ENCODE assay signal across 25 cellular contexts in genomic region chr13:104034891-104035290, GRCh38.
DNase-seq lines count a peak whose midpoint lies in the region; ATAC-seq, FAIRE-seq and TF ChIP-seq lines count a peak whose summit lies in the region.
"Had no signal": no experiment of that assay in that cellular context is flagged by ENCODE, and none has a peak within 500 bp of the region (broad histone marks: within the 10 kb centered on the region; RNA-seq: fewer than 3 reads in every experiment).

No MANE protein-coding gene starts in this region.

- no peak for TF ChIP-seq RAD21 in H1 (IDR thresholded peaks at IDR 0.05 in 1 of 2, conservative IDR thresholded peaks at IDR 0.05 in 1 of 2; ENCODE audit: low read depth in 2 of 2, low read length in 2 of 2)

- H3K79me2 ChIP-seq in GM23338 (replicated peaks; ENCODE audit: insufficient read depth) (no peaks in the 10 kb centered on the region), H1 (ENCODE audit: control insufficient read depth in 1 of 2, insufficient read depth in 2 of 2, low read length in 2 of 2) (no peaks in the 10 kb centered on the region)

- no peak overlapping the region for H3K4me3 ChIP-seq in GM23338
- no peak overlapping the region for H3K4me3 ChIP-seq in H1 (ENCODE audit: extremely low read depth in 1 of 4, insufficient read depth in 2 of 4, low read depth in 3 of 4, low read length in 4 of 4)
- H3K4me3 ChIP-seq: A549; BLaER1 treated with 17β-estradiol and CSF1 and Interleukin-3, amounts not matched to agents 10 nM and 100 nM; GM12878 had no signal

- no peak overlapping the region for H3K23ac ChIP-seq in H1 (ENCODE audit: insufficient read length)

- DNase-seq in GM23338 (ENCODE audit: low spot score) (no peak), H1 (ENCODE audit: low read depth in 1 of 2, low spot score in 2 of 2) (no peak), foreskin keratinocyte (peak; percentile 15 to 47), GM19240 (ENCODE audit: insufficient read length, low spot score) (no peak), HUDEP-2 (lab: John Stamatoyannopoulos, UW; ENCODE audit: unreplicated experiment in 76 of 76) (no peak)
- DNase-seq: AML-193; CD4-positive, alpha-beta T cell; CD8-positive, alpha-beta T cell; COR-L47; DMS 273 treated with DMSO at 0.1 percent for 48 hours; DMS153; DMS53; DMS79; DND-41; EL; GDM1 had no signal

- POLR2A ChIA-PET in H1 (lab: Charles Lee; ENCODE audit: partially characterized antibody), result no interaction called here

- no peaks in the 10 kb centered on the region for H3K9me3 Mint-ChIP-seq in GM23338

- peaks cover 0 to 2% of the 10 kb centered on the region in 2 experiments; a peak in 1 of 4 replicates for H3K9me3 ChIP-seq in H1 (ENCODE audit: insufficient read depth in 2 of 2, low read depth in 1 of 2, low read length in 1 of 2)
- H3K9me3 ChIP-seq: A549; BLaER1 treated with 17β-estradiol and CSF1 and Interleukin-3, amounts not matched to agents 10 nM and 100 nM had no signal

- no peaks in the 10 kb centered on the region for H4K20me1 ChIP-seq in GM23338 (replicated peaks; ENCODE audit: insufficient read depth)
- H4K20me1 ChIP-seq in H1 (replicated peaks in 1 of 2; ENCODE audit: control insufficient read depth in 1 of 2, insufficient read depth in 2 of 2, low read length in 2 of 2), result no peaks in the 10 kb centered on the region
- H4K20me1 ChIP-seq: BLaER1 treated with 17β-estradiol and CSF1 and Interleukin-3, amounts not matched to agents 10 nM and 100 nM had no signal

- no peak overlapping the region for H3K56ac ChIP-seq in H1 (replicated peaks; ENCODE audit: insufficient read length, low read depth, low read length)

- H3K4me1 ChIP-seq in GM23338 (ENCODE audit: insufficient read depth) (no peaks in the 10 kb centered on the region), H1 (replicated peaks in 1 of 4; ENCODE audit: control insufficient read depth in 3 of 4, insufficient read depth in 4 of 4, low read length in 3 of 4) (no peaks in the 10 kb centered on the region), foreskin keratinocyte (no peaks in the 10 kb centered on the region)
- H3K4me1 ChIP-seq: A549; BLaER1 treated with 17β-estradiol and CSF1 and Interleukin-3, amounts not matched to agents 10 nM and 100 nM had no signal

- H4K91ac ChIP-seq in H1 (replicated peaks; ENCODE audit: insufficient read length, low read length), result no peak overlapping the region

- no peaks in the 10 kb centered on the region for H3K27me3 Mint-ChIP-seq in GM23338 (ENCODE audit: insufficient read depth, low read depth, poor library complexity)
- H3K27me3 Mint-ChIP-seq: B cell; CD4-positive, alpha-beta T cell had no signal

- no peak for TF ChIP-seq CTCF in GM23338 (conservative IDR thresholded peaks at IDR 0.05; ENCODE audit: low read depth in 2 of 2)
- TF ChIP-seq CTCF in H1 (IDR thresholded peaks at IDR 0.05; ENCODE audit: control extremely low read depth in 1 of 3, insufficient read depth in 1 of 3, low read depth in 1 of 3, low read length in 3 of 3), result no peak
- TF ChIP-seq CTCF in foreskin keratinocyte (conservative IDR thresholded peaks at IDR 0.05), result no peak

- no peak overlapping the region for H2BK15ac ChIP-seq in H1 (ENCODE audit: low read length)

- no peak overlapping the region for H3K14ac ChIP-seq in H1 (ENCODE audit: insufficient read length)

- H2AK5ac ChIP-seq in H1 (ENCODE audit: low read depth, low read length), result no peak overlapping the region

- H2AFZ ChIP-seq in GM23338, result 0 out of 2 replicates have a peak overlapping the region, but pooled peaks have one; percentile 24
- H2AFZ ChIP-seq in H1 (ENCODE audit: low read length), result 0 out of 2 replicates have a peak overlapping the region, but pooled peaks have one; percentile 38

- no peak overlapping the region for H2BK120ac ChIP-seq in H1 (replicated peaks; ENCODE audit: low read depth, low read length)

- CTCF ChIA-PET in H1 (lab: Charles Lee; ENCODE audit: partially characterized antibody), result interaction anchor here (2.2 kb wide), 1 partner anchor 9 kb away, joined by 11 read pairs; no protein-coding TSS in a partner anchor

- no peak overlapping the region for H2BK12ac ChIP-seq in H1 (ENCODE audit: low read depth, low read length)

- H3F3A ChIP-seq in GM23338 (replicated peaks; ENCODE audit: low read depth), result no peaks in the 10 kb centered on the region

- H3K9me2 ChIP-seq in GM23338 (ENCODE audit: insufficient read depth), result peaks cover 3% of the 10 kb centered on the region; the same call in 1 of the 2 replicates

- no peak for TF ChIP-seq EP300 in H1 (IDR thresholded peaks at IDR 0.05; ENCODE audit: borderline replicate concordance in 1 of 2, low read depth in 2 of 2, low read length in 2 of 2)

- H2BK5ac ChIP-seq in H1 (ENCODE audit: low read depth, low read length), result no peak overlapping the region

- H4K5ac ChIP-seq in H1 (ENCODE audit: insufficient read length, low read depth, low read length), result no peak overlapping the region

- H3K23me2 ChIP-seq in H1 (ENCODE audit: low read depth, low read length), result no peaks in the 10 kb centered on the region

- WGBS in H1 (ENCODE audit: extremely low coverage in 1 of 2, insufficient coverage in 1 of 2, insufficient read length in 1 of 2, insufficient replicate concordance in 2 of 2, low coverage in 1 of 2, low lambda C conversion rate in 2 of 2, missing lambda C conversion rate in 1 of 2), 2 experiments, result 96% methylated on average over 2 of the region's 2 CpGs; no CpG with 5 or more reads in 1 of the 2 experiments

- H3K27ac ChIP-seq in GM23338 (ENCODE audit: low read depth) (no peak overlapping the region), H1 (ENCODE audit: low read depth, low read length) (no peak overlapping the region), foreskin keratinocyte (no peak overlapping the region)
- H3K27ac ChIP-seq: 22Rv1; A549; BLaER1 treated with 17β-estradiol and CSF1 and Interleukin-3, amounts not matched to agents 10 nM and 100 nM; C4-2B had no signal

- H3K4me3 Mint-ChIP-seq in GM23338, result no peak overlapping the region
- H3K4me3 Mint-ChIP-seq: B cell; CD4-positive, alpha-beta T cell; CD8-positive, alpha-beta T cell had no signal

- H3K4me2 ChIP-seq in GM23338 (no peak overlapping the region), H1 (ENCODE audit: insufficient read depth in 1 of 2, low read depth in 2 of 2, low read length in 2 of 2) (no peak overlapping the region)
- H3K4me2 ChIP-seq: A549; BLaER1 treated with 17β-estradiol and CSF1 and Interleukin-3, amounts not matched to agents 10 nM and 100 nM had no signal

- no peaks in the 10 kb centered on the region for H3K36me3 Mint-ChIP-seq in GM23338 (ENCODE audit: low read depth)
- H3K36me3 Mint-ChIP-seq: CD8-positive, alpha-beta T cell had no signal

- no peaks in the 10 kb centered on the region for H3K79me1 ChIP-seq in H1 (ENCODE audit: low read depth, low read length)

- H3K9ac ChIP-seq in H1 (replicated peaks in 1 of 4; ENCODE audit: extremely low read depth in 1 of 4, low read depth in 3 of 4, low read length in 3 of 4), result no peak overlapping the region
- H3K9ac ChIP-seq: BLaER1 treated with 17β-estradiol and CSF1 and Interleukin-3, amounts not matched to agents 10 nM and 100 nM had no signal

- H3K18ac ChIP-seq in H1 (ENCODE audit: extremely low read depth, low read length), result no peak overlapping the region

- H3K4ac ChIP-seq in H1 (replicated peaks; ENCODE audit: insufficient read length, low read depth, low read length), result no peak overlapping the region

- no peaks in the 10 kb centered on the region for H3K4me1 Mint-ChIP-seq in GM23338
- H3K4me1 Mint-ChIP-seq: B cell had no signal

- ATAC-seq in GM23338 (no peak), foreskin keratinocyte (no peak), GM18505 (IDR thresholded peaks at IDR 0.05; ENCODE audit: unreplicated experiment) (no peak)
- ATAC-seq: A549; CD8-positive, alpha-beta T cell; GM12878 had no signal

- H3K36me3 ChIP-seq in GM23338 (ENCODE audit: insufficient read depth) (no peaks in the 10 kb centered on the region), H1 (ENCODE audit: control insufficient read depth in 2 of 4, insufficient read depth in 4 of 4, low read length in 3 of 4) (no peaks in the 10 kb centered on the region)
- H3K36me3 ChIP-seq: BLaER1 treated with 17β-estradiol and CSF1 and Interleukin-3, amounts not matched to agents 10 nM and 100 nM had no signal

- no peak overlapping the region for H4K8ac ChIP-seq in H1 (ENCODE audit: extremely low read depth, insufficient read depth, low read length)

- FAIRE-seq in H1 (lab: Jason Lieb, UNC), result no peak
- FAIRE-seq: A549, GM12878, GM12892, GM19239 had no signal

- H3K27me3 ChIP-seq in GM23338 (ENCODE audit: insufficient read depth), result no peaks in the 10 kb centered on the region
- H3K27me3 ChIP-seq in H1 (replicated peaks in 1 of 4; ENCODE audit: control insufficient read depth in 3 of 4, extremely low read depth in 1 of 4, insufficient read depth in 3 of 4, low read length in 3 of 4), result no peaks in the 10 kb centered on the region
- H3K27me3 ChIP-seq in foreskin keratinocyte, result no peaks in the 10 kb centered on the region
- H3K27me3 ChIP-seq: BLaER1 treated with 17β-estradiol and CSF1 and Interleukin-3, amounts not matched to agents 10 nM and 100 nM had no signal

- H3K27ac Mint-ChIP-seq in GM23338, result no peak overlapping the region
- H3K27ac Mint-ChIP-seq: B cell; CD4-positive, alpha-beta T cell; CD8-positive, alpha-beta T cell had no signal

- no peak overlapping the region for H2BK20ac ChIP-seq in H1 (ENCODE audit: low read length)

- TF ChIP-seq POLR2A in H1 (IDR thresholded peaks at IDR 0.05; ENCODE audit: control extremely low read depth in 1 of 2, low read depth in 2 of 2, low read length in 2 of 2) (no peak), GM18505 (IDR thresholded peaks at IDR 0.05; ENCODE audit: borderline replicate concordance, extremely low read depth, insufficient read depth, insufficient read length) (no peak)

TF ChIP-seq in GM23338, 12 proteins besides CTCF, POLR2A, EP300 and RAD21 (continues in another document):
- TF ChIP-seq JUNB (IDR thresholded peaks at IDR 0.05; ENCODE audit: unreplicated experiment), result no peak

TF ChIP-seq in H1, 55 proteins besides CTCF, POLR2A, EP300 and RAD21 (continues in another document):
- TF ChIP-seq RXRA (IDR thresholded peaks at IDR 0.05; ENCODE audit: insufficient read depth, low read depth, low read length) (no peak), RFX5 (IDR thresholded peaks at IDR 0.05; ENCODE audit: borderline replicate concordance, low read depth, low read length) (no peak), HDAC2 (IDR thresholded peaks at IDR 0.05; ENCODE audit: borderline replicate concordance in 1 of 2, low read depth in 2 of 2, low read length in 2 of 2) (no peak), MAX (IDR thresholded peaks at IDR 0.05) (no peak), SIX5 (IDR thresholded peaks at IDR 0.05; ENCODE audit: low read depth, low read length) (no peak), ATF3 (IDR thresholded peaks at IDR 0.05; ENCODE audit: insufficient read depth, low read depth, low read length) (no peak), KDM4A (IDR thresholded peaks at IDR 0.05; ENCODE audit: low read depth, low read length, severe bottlenecking) (no peak)

Comparison
In these comparisons a context has a peak if more than half of its experiments do, and no peak if none do; other contexts are left out.
1. DNase-seq: peak in foreskin keratinocyte (2 of 2); none in GM23338 (single experiment), H1 (0 of 2), GM19240 (single experiment) and HUDEP-2 (0 of 76).